ENCODE assay signal across 1 cellular context in the genomic region with DNA sequence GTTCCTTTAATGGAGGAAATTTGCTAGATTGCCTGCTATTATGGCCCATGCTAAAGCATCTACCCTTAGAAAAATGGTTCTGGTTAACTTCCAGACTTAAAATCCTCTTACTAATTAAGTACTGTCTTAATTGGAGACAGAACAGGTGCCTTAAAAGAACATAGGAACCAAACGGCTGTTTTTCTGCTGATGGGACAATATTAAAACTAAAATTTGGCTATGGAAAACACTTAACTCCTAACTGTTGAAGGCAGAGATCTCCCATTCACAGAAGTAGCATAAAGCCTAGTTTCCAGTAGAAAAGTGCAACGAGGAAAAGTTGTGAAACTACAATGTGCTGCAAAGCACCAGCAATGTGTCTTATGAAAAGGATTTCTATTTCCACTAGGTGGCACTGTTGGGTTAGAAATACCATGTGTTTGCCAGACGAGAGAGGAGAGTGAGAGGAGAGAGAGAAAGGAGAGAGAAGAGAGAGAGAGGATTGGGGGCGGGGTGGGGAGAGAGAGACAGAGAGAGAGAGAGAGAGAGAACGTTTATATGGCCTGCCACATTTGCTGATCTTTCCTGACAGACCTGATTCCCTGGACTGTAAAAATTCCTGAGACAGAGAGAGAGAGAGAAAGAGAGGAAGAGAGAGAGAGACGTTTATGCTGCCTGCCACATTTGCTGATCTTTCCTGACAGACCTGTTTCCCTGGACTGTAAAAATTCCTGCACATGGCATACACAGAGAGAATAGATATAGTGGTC.
TF ChIP-seq lines count a peak whose summit lies in the region.

No MANE protein-coding gene starts in this region.

TF ChIP-seq in IMR-90, 13 proteins besides CTCF, POLR2A, EP300 and RAD21 (continued from another document):
- TF ChIP-seq, protein P1, sequence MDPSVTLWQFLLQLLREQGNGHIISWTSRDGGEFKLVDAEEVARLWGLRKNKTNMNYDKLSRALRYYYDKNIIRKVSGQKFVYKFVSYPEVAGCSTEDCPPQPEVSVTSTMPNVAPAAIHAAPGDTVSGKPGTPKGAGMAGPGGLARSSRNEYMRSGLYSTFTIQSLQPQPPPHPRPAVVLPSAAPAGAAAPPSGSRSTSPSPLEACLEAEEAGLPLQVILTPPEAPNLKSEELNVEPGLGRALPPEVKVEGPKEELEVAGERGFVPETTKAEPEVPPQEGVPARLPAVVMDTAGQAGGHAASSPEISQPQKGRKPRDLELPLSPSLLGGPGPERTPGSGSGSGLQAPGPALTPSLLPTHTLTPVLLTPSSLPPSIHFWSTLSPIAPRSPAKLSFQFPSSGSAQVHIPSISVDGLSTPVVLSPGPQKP (IDR thresholded peaks at IDR 0.05; ENCODE audit: borderline replicate concordance, low read depth, low read length) = no peak
- TF ChIP-seq SMC3 (IDR thresholded peaks at IDR 0.05; ENCODE audit: low read depth, low read length) (peak; percentile 47), RFX5 (IDR thresholded peaks at IDR 0.05; ENCODE audit: low read depth, low read length) (no peak), FOS (IDR thresholded peaks at IDR 0.05; ENCODE audit: low read depth, low read length) (no peak), CHD1 (IDR thresholded peaks at IDR 0.05; ENCODE audit: low read depth, low read length) (no peak), MXI1 (IDR thresholded peaks at IDR 0.05; ENCODE audit: borderline replicate concordance, low read depth, low read length) (no peak), RCOR1 (IDR thresholded peaks at IDR 0.05; ENCODE audit: insufficient replicate concordance, low read length) (no peak), CEBPB (IDR thresholded peaks at IDR 0.05; ENCODE audit: low read depth, low read length) (peak; percentile 8; the same call in 1 of the 2 replicates), NFE2L2 (IDR thresholded peaks at IDR 0.05; ENCODE audit: low read depth, low read length) (no peak)
